In the genomic region with DNA sequence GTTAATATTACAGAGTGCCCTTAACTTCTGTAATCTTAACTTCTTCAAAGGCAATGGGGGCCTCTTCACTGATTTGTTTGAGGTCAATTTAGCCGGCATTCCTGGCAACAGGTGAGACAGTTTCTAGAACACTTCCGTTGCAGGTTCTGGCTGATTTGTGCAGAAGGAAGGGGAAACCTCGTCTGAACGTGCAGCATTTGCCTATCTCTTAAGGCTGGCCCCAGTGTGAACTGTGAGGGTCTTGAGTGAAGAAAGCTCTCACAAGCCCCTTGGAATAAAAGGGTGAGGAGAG, we compare ENCODE assay signal across 8 cellular contexts.
"Had no signal": no experiment of that assay in that cellular context is flagged by ENCODE, and none has a peak within 500 bp of the region (broad histone marks: within the 10 kb centered on the region; RNA-seq: fewer than 3 reads in every experiment).

No MANE protein-coding gene starts in this region.

- H3K36me3 Mint-ChIP-seq: natural killer cell had no signal

- H3K9me3 ChIP-seq: gastrocnemius medialis, heart right ventricle, mucosa of descending colon, pancreas had no signal

- H3K36me3 ChIP-seq: gastrocnemius medialis, heart right ventricle, pancreas had no signal

- H3K27ac ChIP-seq: dorsolateral prefrontal cortex, pancreas had no signal

- H3K4me3 ChIP-seq: mucosa of descending colon had no signal

- H3K9me3 Mint-ChIP-seq: natural killer cell, neural crest cell had no signal

- FAIRE-seq: islet of Langerhans had no signal
